In genomic region chrX:77622672-77623071, GRCh38 we compare ENCODE assay signal across 18 cellular contexts.
A peak's percentile ranks its signal among the peaks of the same experiment; 100 is the strongest.
DNase-seq lines count a peak whose midpoint lies in the region; ATAC-seq and TF ChIP-seq lines count a peak whose summit lies in the region.
"Had no signal": no experiment of that assay in that cellular context is flagged by ENCODE, and none has a peak within 500 bp of the region (broad histone marks: within the 10 kb centered on the region; RNA-seq: fewer than 3 reads in every experiment).

No MANE protein-coding gene starts in this region.

- no peaks in the 10 kb centered on the region for H3K4me1 ChIP-seq in GM23338 (ENCODE audit: insufficient read depth)
- H3K4me1 ChIP-seq: Peyer's patch had no signal

- H3K9me3 Mint-ChIP-seq in GM23338: no peaks in the 10 kb centered on the region
- no peaks in the 10 kb centered on the region for H3K9me3 Mint-ChIP-seq in activated T-helper 1 cell treated with anti-CD3 and anti-CD28 coated beads, Interleukin-12 subunit alpha, Interleukin-12 subunit beta, Interleukin-2, Interleukin-4 antibody, amounts not matched to agents 30 ng/mL and 10 ng/mL and 1 ng/mL, durations not matched to agents 14 hours and 24 hours and 36 hours
- peaks cover 6% of the 10 kb centered on the region for H3K9me3 Mint-ChIP-seq in neural crest cell
- H3K9me3 Mint-ChIP-seq: activated naive CD8-positive, alpha-beta T cell treated with anti-CD3 and anti-CD28 coated beads for 36 hours; type B pancreatic cell had no signal

- no peak overlapping the region for H3K4me2 ChIP-seq in GM23338

- peak overlapping the region; percentile 74 for H3K27ac Mint-ChIP-seq in GM23338
- peak overlapping the region; percentile 68 for H3K27ac Mint-ChIP-seq in activated T-helper 1 cell treated with anti-CD3 and anti-CD28 coated beads, Interleukin-12 subunit alpha, Interleukin-12 subunit beta, Interleukin-2, Interleukin-4 antibody, amounts not matched to agents 30 ng/mL and 10 ng/mL and 1 ng/mL, durations not matched to agents 14 hours and 24 hours and 36 hours
- peak overlapping the region; percentile 12 for H3K27ac Mint-ChIP-seq in neural crest cell (ENCODE audit: unreplicated experiment)
- H3K27ac Mint-ChIP-seq: activated naive CD8-positive, alpha-beta T cell treated with anti-CD3 and anti-CD28 coated beads for 36 hours; type B pancreatic cell had no signal

- DNase-seq in activated naive CD4-positive, alpha-beta T cell treated with Interleukin-2 at 50 U/mL for 16 hours: peak; percentile 7
- no peak for DNase-seq in activated naive CD4-positive, alpha-beta T cell (lab: John Stamatoyannopoulos, UW)
- DNase-seq in GM23338 (ENCODE audit: low spot score): no peak
- DNase-seq in activated T-helper 1 cell treated with anti-CD3 and anti-CD28 coated beads, Interleukin-12 subunit alpha, Interleukin-12 subunit beta, Interleukin-2, Interleukin-4 antibody, amounts not matched to agents 30 ng/mL and 10 ng/mL and 1 ng/mL, durations not matched to agents 14 hours and 24 hours and 36 hours (ENCODE audit: low spot score): no peak
- DNase-seq in neural crest cell (ENCODE audit: low read depth, low spot score): no peak
- no peak for DNase-seq in OCI-M1 (lab: John Stamatoyannopoulos, UW)
- no peak for DNase-seq in NCI-H187 (lab: John Stamatoyannopoulos, UW)
- DNase-seq in NCI-H510A (lab: John Stamatoyannopoulos, UW): no peak
- DNase-seq: activated naive CD8-positive, alpha-beta T cell treated with anti-CD3 and anti-CD28 coated beads for 36 hours; DMS79; head of caudate nucleus; left colon; naive thymus-derived CD4-positive, alpha-beta T cell; NCI-H1048; NCI-H1930; NCI-H226; Peyer's patch had no signal

- H3K36me3 ChIP-seq in GM23338 (ENCODE audit: insufficient read depth): peaks cover 5% of the 10 kb centered on the region; the same call in 1 of the 2 replicates

- H3K79me2 ChIP-seq in GM23338 (replicated peaks; ENCODE audit: insufficient read depth): peaks cover 41% of the 10 kb centered on the region

- H3K36me3 Mint-ChIP-seq in GM23338 (ENCODE audit: low read depth) (peaks cover 18% of the 10 kb centered on the region; the same call in 2 of the 3 replicates), neural crest cell (ENCODE audit: low read depth) (peaks cover 23% of the 10 kb centered on the region)
- H3K36me3 Mint-ChIP-seq in activated T-helper 1 cell treated with anti-CD3 and anti-CD28 coated beads, Interleukin-12 subunit alpha, Interleukin-12 subunit beta, Interleukin-2, Interleukin-4 antibody, amounts not matched to agents 30 ng/mL and 10 ng/mL and 1 ng/mL, durations not matched to agents 14 hours and 24 hours and 36 hours (ENCODE audit: low read depth): peaks cover 25% of the 10 kb centered on the region

- H4K20me1 ChIP-seq in GM23338 (replicated peaks; ENCODE audit: insufficient read depth): no peaks in the 10 kb centered on the region; the same call in 1 of the 2 replicates

- H3K4me1 Mint-ChIP-seq in GM23338 (peaks cover 22% of the 10 kb centered on the region), neural crest cell (peaks cover 13% of the 10 kb centered on the region)
- peaks cover 17% of the 10 kb centered on the region for H3K4me1 Mint-ChIP-seq in activated T-helper 1 cell treated with anti-CD3 and anti-CD28 coated beads, Interleukin-12 subunit alpha, Interleukin-12 subunit beta, Interleukin-2, Interleukin-4 antibody, amounts not matched to agents 30 ng/mL and 10 ng/mL and 1 ng/mL, durations not matched to agents 14 hours and 24 hours and 36 hours (ENCODE audit: low read depth)

- intact Hi-C loops in activated T-helper 1 cell treated with anti-CD3 and anti-CD28 coated beads, Interleukin-12 subunit alpha, Interleukin-12 subunit beta, Interleukin-2, Interleukin-4 antibody, amounts not matched to agents 30 ng/mL and 10 ng/mL and 1 ng/mL, durations not matched to agents 14 hours and 24 hours and 36 hours (cut with micrococcal nuclease): no loop called here

- no peaks in the 10 kb centered on the region for H3K27me3 Mint-ChIP-seq in GM23338 (ENCODE audit: insufficient read depth, low read depth, poor library complexity)
- H3K27me3 Mint-ChIP-seq in activated T-helper 1 cell treated with anti-CD3 and anti-CD28 coated beads, Interleukin-12 subunit alpha, Interleukin-12 subunit beta, Interleukin-2, Interleukin-4 antibody, amounts not matched to agents 30 ng/mL and 10 ng/mL and 1 ng/mL, durations not matched to agents 14 hours and 24 hours and 36 hours (ENCODE audit: insufficient read depth): no peaks in the 10 kb centered on the region
- no peaks in the 10 kb centered on the region for H3K27me3 Mint-ChIP-seq in neural crest cell (ENCODE audit: low read depth)
- H3K27me3 Mint-ChIP-seq: activated naive CD8-positive, alpha-beta T cell treated with anti-CD3 and anti-CD28 coated beads for 36 hours; naive thymus-derived CD4-positive, alpha-beta T cell; type B pancreatic cell had no signal

- ATAC-seq in GM23338: peak; percentile 49
- ATAC-seq: left colon; naive thymus-derived CD4-positive, alpha-beta T cell had no signal

- H3K4me3 Mint-ChIP-seq in GM23338 (peak overlapping the region; percentile 3; the same call in 1 of the 3 replicates), neural crest cell (no peak overlapping the region)
- no peak overlapping the region for H3K4me3 Mint-ChIP-seq in activated T-helper 1 cell treated with anti-CD3 and anti-CD28 coated beads, Interleukin-12 subunit alpha, Interleukin-12 subunit beta, Interleukin-2, Interleukin-4 antibody, amounts not matched to agents 30 ng/mL and 10 ng/mL and 1 ng/mL, durations not matched to agents 14 hours and 24 hours and 36 hours
- H3K4me3 Mint-ChIP-seq: activated naive CD8-positive, alpha-beta T cell treated with anti-CD3 and anti-CD28 coated beads for 36 hours; type B pancreatic cell had no signal

- H2AFZ ChIP-seq in GM23338: no peak overlapping the region

- H3K27me3 ChIP-seq in GM23338 (ENCODE audit: insufficient read depth): no peaks in the 10 kb centered on the region
- H3K27me3 ChIP-seq: Peyer's patch had no signal

- no peaks in the 10 kb centered on the region for H3K9me2 ChIP-seq in GM23338 (ENCODE audit: insufficient read depth)

- H3K27ac ChIP-seq in GM23338 (ENCODE audit: low read depth): no peak overlapping the region
- H3K27ac ChIP-seq: Peyer's patch had no signal

- TF ChIP-seq CTCF in GM23338 (conservative IDR thresholded peaks at IDR 0.05; ENCODE audit: low read depth in 2 of 2) (no peak), neural crest cell (conservative IDR thresholded peaks at IDR 0.05) (no peak)

- no peak overlapping the region for H3K4me3 ChIP-seq in GM23338
- H3K4me3 ChIP-seq: Peyer's patch had no signal

- H3F3A ChIP-seq in GM23338 (replicated peaks; ENCODE audit: low read depth): no peaks in the 10 kb centered on the region

TF ChIP-seq in GM23338, 12 proteins besides CTCF, POLR2A, EP300 and RAD21 (continues in another document):
- no peak for TF ChIP-seq JUNB (IDR thresholded peaks at IDR 0.05; ENCODE audit: unreplicated experiment)
- TF ChIP-seq NANOG (IDR thresholded peaks at IDR 0.05; ENCODE audit: borderline replicate concordance): no peak
- no peak for TF ChIP-seq CREB1 (CRISPR knock-in tag; IDR thresholded peaks at IDR 0.05; ENCODE audit: low read depth)
- TF ChIP-seq POLR2AphosphoS5 (IDR thresholded peaks at IDR 0.05; ENCODE audit: low read depth): no peak
- no peak for TF ChIP-seq ZNF114 (CRISPR knock-in tag; IDR thresholded peaks at IDR 0.05)
- TF ChIP-seq EZH2phosphoT487 (IDR thresholded peaks at IDR 0.05; ENCODE audit: unreplicated experiment): no peak

Comparison
In these comparisons a context has a peak if more than half of its experiments do, and no peak if none do; other contexts are left out.
1. H3K27ac Mint-ChIP-seq: peak in every context shown above with its lines; median percentile 74 in GM23338; 68 in activated T-helper 1 cell treated with anti-CD3 and anti-CD28 coated beads, Interleukin-12 subunit alpha, Interleukin-12 subunit beta, Interleukin-2, Interleukin-4 antibody, amounts not matched to agents 30 ng/mL and 10 ng/mL and 1 ng/mL, durations not matched to agents 14 hours and 24 hours and 36 hours; 12 in neural crest cell.